1 cellular context compared by ENCODE assay signal in genomic region chr4:2266821-2267220, GRCh38.
TF ChIP-seq lines count a peak whose summit lies in the region.

No MANE protein-coding gene starts in this region.

TF ChIP-seq in IMR-90, 13 proteins besides CTCF, POLR2A, EP300 and RAD21:
- TF ChIP-seq CHD1 (IDR thresholded peaks at IDR 0.05; ENCODE audit: low read depth, low read length) (no peak), RCOR1 (IDR thresholded peaks at IDR 0.05; ENCODE audit: insufficient replicate concordance, low read length) (no peak), CEBPB (IDR thresholded peaks at IDR 0.05; ENCODE audit: low read depth, low read length) (no peak), MXI1 (IDR thresholded peaks at IDR 0.05; ENCODE audit: borderline replicate concordance, low read depth, low read length) (no peak), RFX5 (IDR thresholded peaks at IDR 0.05; ENCODE audit: low read depth, low read length) (no peak), FOS (IDR thresholded peaks at IDR 0.05; ENCODE audit: low read depth, low read length) (no peak), USF2 (IDR thresholded peaks at IDR 0.05; ENCODE audit: low read depth, low read length) (no peak), BHLHE40 (IDR thresholded peaks at IDR 0.05; ENCODE audit: low read depth, low read length) (no peak), NFE2L2 (IDR thresholded peaks at IDR 0.05; ENCODE audit: low read depth, low read length) (no peak), MAZ (IDR thresholded peaks at IDR 0.05; ENCODE audit: borderline replicate concordance, low read depth, low read length) (no peak), SMC3 (IDR thresholded peaks at IDR 0.05; ENCODE audit: low read depth, low read length) (no peak), MAFK (IDR thresholded peaks at IDR 0.05; ENCODE audit: low read depth, low read length) (no peak)
- TF ChIP-seq, protein P1, sequence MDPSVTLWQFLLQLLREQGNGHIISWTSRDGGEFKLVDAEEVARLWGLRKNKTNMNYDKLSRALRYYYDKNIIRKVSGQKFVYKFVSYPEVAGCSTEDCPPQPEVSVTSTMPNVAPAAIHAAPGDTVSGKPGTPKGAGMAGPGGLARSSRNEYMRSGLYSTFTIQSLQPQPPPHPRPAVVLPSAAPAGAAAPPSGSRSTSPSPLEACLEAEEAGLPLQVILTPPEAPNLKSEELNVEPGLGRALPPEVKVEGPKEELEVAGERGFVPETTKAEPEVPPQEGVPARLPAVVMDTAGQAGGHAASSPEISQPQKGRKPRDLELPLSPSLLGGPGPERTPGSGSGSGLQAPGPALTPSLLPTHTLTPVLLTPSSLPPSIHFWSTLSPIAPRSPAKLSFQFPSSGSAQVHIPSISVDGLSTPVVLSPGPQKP (IDR thresholded peaks at IDR 0.05; ENCODE audit: borderline replicate concordance, low read depth, low read length), result no peak
TF ChIP-seq in IMR-90: peak in this region for 0.
